33 cellular contexts compared by ENCODE assay signal in the genomic region with DNA sequence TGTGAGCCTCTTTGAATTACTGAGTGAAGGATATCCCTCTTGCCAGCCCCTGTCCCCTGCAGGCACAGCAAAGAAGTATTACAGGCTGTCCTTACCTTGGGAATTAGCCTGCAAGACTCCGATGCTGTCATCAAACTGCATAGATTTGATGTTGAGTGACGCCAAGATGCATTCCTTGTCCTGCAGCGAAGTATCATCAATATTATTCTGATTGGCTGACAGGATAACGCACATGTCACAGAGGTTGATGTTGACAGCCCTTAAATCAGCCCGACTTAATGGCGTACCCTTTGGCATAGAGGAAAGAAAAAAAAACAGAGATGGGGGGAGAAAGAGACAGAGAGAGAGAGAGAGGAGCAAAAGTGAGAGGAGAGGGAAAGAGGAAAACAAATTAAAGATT.
"Had no signal": no experiment of that assay in that cellular context is flagged by ENCODE, and none has a peak within 500 bp of the region (broad histone marks: within the 10 kb centered on the region; RNA-seq: fewer than 3 reads in every experiment).

No MANE protein-coding gene starts in this region.

- H3K27me3 Mint-ChIP-seq: activated B cell treated with CpG ODN at 0.5 μM for 24 hours; activated CD4-positive, alpha-beta T cell treated with anti-CD3 and anti-CD28 coated beads, Interleukin-2, amount 10 ng/mL, durations not matched to agents 24 days and 14 days; activated CD8-positive, alpha-beta memory T cell treated with anti-CD3 and anti-CD28 coated beads, Interleukin-2, amount 10 ng/mL, durations not matched to agents 7 days and 5 days; activated naive CD8-positive, alpha-beta T cell treated with anti-CD3 and anti-CD28 coated beads, Interleukin-2, amount 10 ng/mL, durations not matched to agents 7 days and 5 days had no signal

- H3K27me3 ChIP-seq: ascending aorta, breast epithelium, cardiac muscle cell, dorsolateral prefrontal cortex had no signal

- ATAC-seq: activated CD4-positive, alpha-beta T cell treated with anti-CD3 and anti-CD28 coated beads for 36 hours; activated CD8-positive, alpha-beta memory T cell treated with anti-CD3 and anti-CD28 coated beads, Interleukin-2, amount 10 ng/mL, durations not matched to agents 7 days and 5 days; activated CD8-positive, alpha-beta T cell treated with anti-CD3 and anti-CD28 coated beads, Interleukin-2, amount 10 ng/mL, durations not matched to agents 7 days and 5 days; activated naive CD4-positive, alpha-beta T cell treated with anti-CD3 and anti-CD28 coated beads, Interleukin-2, amount 50 U/mL, for 72 hours; esophagus mucosa; T-helper 17 cell had no signal

- H3K36me3 Mint-ChIP-seq: activated CD4-positive, alpha-beta memory T cell treated with anti-CD3 and anti-CD28 coated beads for 36 hours; activated CD8-positive, alpha-beta memory T cell treated with anti-CD3 and anti-CD28 coated beads, Interleukin-2, amount 10 ng/mL, durations not matched to agents 7 days and 5 days; activated naive CD4-positive, alpha-beta T cell treated with anti-CD3 and anti-CD28 coated beads, Interleukin-2, amount 10 ng/mL, durations not matched to agents 7 days and 5 days; activated naive CD4-positive, alpha-beta T cell treated with anti-CD3 and anti-CD28 coated beads, Interleukin-2, amount 50 U/mL, for 72 hours; activated naive CD8-positive, alpha-beta T cell treated with anti-CD3 and anti-CD28 coated beads, Interleukin-2, amount 10 ng/mL, durations not matched to agents 7 days and 5 days had no signal

- H3K4me3 ChIP-seq: ascending aorta, breast epithelium, cardiac muscle cell, coronary artery, dorsolateral prefrontal cortex had no signal

- H3K27ac ChIP-seq: ascending aorta, breast epithelium, cardiac muscle cell, coronary artery, dorsolateral prefrontal cortex, WERI-Rb-1 had no signal

- H3K4me1 Mint-ChIP-seq: activated B cell treated with CpG ODN at 0.5 μM for 24 hours; activated CD4-positive, alpha-beta T cell treated with anti-CD3 and anti-CD28 coated beads for 36 hours; activated CD4-positive, alpha-beta T cell treated with anti-CD3 and anti-CD28 coated beads, Interleukin-2, amount 10 ng/mL, durations not matched to agents 24 days and 14 days; activated CD8-positive, alpha-beta memory T cell treated with anti-CD3 and anti-CD28 coated beads, Interleukin-2, amount 10 ng/mL, durations not matched to agents 7 days and 5 days; activated naive CD4-positive, alpha-beta T cell treated with anti-CD3 and anti-CD28 coated beads, Interleukin-2, amount 10 ng/mL, durations not matched to agents 7 days and 5 days; central memory CD8-positive, alpha-beta T cell had no signal

- H3K9me3 ChIP-seq: ascending aorta, breast epithelium had no signal

- H3K36me3 ChIP-seq: breast epithelium, cardiac muscle cell, WERI-Rb-1 had no signal

- DNase-seq: activated B cell treated with CpG ODN at 0.5 μM for 24 hours; activated CD4-positive, alpha-beta memory T cell treated with anti-CD3 and anti-CD28 coated beads for 36 hours; activated CD4-positive, alpha-beta T cell treated with anti-CD3 and anti-CD28 coated beads for 36 hours; activated CD4-positive, alpha-beta T cell treated with anti-CD3 and anti-CD28 coated beads, Interleukin-2, amount 10 ng/mL, durations not matched to agents 24 days and 14 days; activated CD4-positive, CD25-positive, alpha-beta regulatory T cell treated with anti-CD3 and anti-CD28 coated beads, Interleukin-2, amount 50 U/mL, for 72 hours; activated CD8-positive, alpha-beta memory T cell treated with anti-CD3 and anti-CD28 coated beads, Interleukin-2, amount 10 ng/mL, durations not matched to agents 7 days and 5 days; activated CD8-positive, alpha-beta memory T cell treated with anti-CD3 and anti-CD28 coated beads, Interleukin-2, amount 50 U/mL, for 4 hours; activated CD8-positive, alpha-beta T cell treated with anti-CD3 and anti-CD28 coated beads, Interleukin-2, amount 10 ng/mL, durations not matched to agents 7 days and 5 days; activated gamma-delta T cell; activated naive CD4-positive, alpha-beta T cell; activated naive CD4-positive, alpha-beta T cell treated with anti-CD3 and anti-CD28 coated beads, Interleukin-2, amount 10 ng/mL, durations not matched to agents 7 days and 5 days; activated naive CD8-positive, alpha-beta T cell treated with anti-CD3 and anti-CD28 coated beads, Interleukin-2, amount 10 ng/mL, durations not matched to agents 7 days and 5 days; activated T-cell treated with anti-CD3 and anti-CD28 coated beads, Interleukin-2, amount 50 U/mL, for 1 hour; activated T-cell treated with anti-CD3 and anti-CD28 coated beads, Interleukin-2, amount 50 U/mL, for 48 hours; dorsolateral prefrontal cortex; effector memory CD4-positive, alpha-beta T cell; endodermal cell; foreskin fibroblast; head of caudate nucleus; T-helper 1 cell; T-helper 17 cell; T1000; WERI-Rb-1 had no signal

- H3K27ac Mint-ChIP-seq: activated B cell treated with CpG ODN at 0.5 μM for 24 hours; activated CD4-positive, alpha-beta memory T cell treated with anti-CD3 and anti-CD28 coated beads for 36 hours; activated CD4-positive, alpha-beta T cell treated with anti-CD3 and anti-CD28 coated beads for 36 hours; activated CD4-positive, alpha-beta T cell treated with anti-CD3 and anti-CD28 coated beads, Interleukin-2, amount 10 ng/mL, durations not matched to agents 24 days and 14 days; activated CD8-positive, alpha-beta memory T cell treated with anti-CD3 and anti-CD28 coated beads, Interleukin-2, amount 10 ng/mL, durations not matched to agents 7 days and 5 days; activated CD8-positive, alpha-beta T cell treated with anti-CD3 and anti-CD28 coated beads, Interleukin-2, amount 10 ng/mL, durations not matched to agents 7 days and 5 days; activated naive CD4-positive, alpha-beta T cell treated with anti-CD3 and anti-CD28 coated beads, Interleukin-2, amount 10 ng/mL, durations not matched to agents 7 days and 5 days; activated naive CD4-positive, alpha-beta T cell treated with anti-CD3 and anti-CD28 coated beads, Interleukin-2, amount 50 U/mL, for 72 hours; activated naive CD8-positive, alpha-beta T cell treated with anti-CD3 and anti-CD28 coated beads, Interleukin-2, amount 10 ng/mL, durations not matched to agents 7 days and 5 days; dendritic cell treated with granulocyte-macrophage colony-stimulating factor and Interleukin-4, amounts not matched to agents 40 ng/mL and 50 ng/mL, for 4 days; endodermal cell; T-helper 17 cell; T-helper 2 cell treated with Interferon-gamma antibody and Interleukin-4, amounts not matched to agents 5 μg/mL and 100 μg/mL, for 36 hours had no signal

- H3K4me1 ChIP-seq: ascending aorta, breast epithelium had no signal

- H3K4me3 Mint-ChIP-seq: activated B cell treated with CpG ODN at 0.5 μM for 24 hours; activated CD4-positive, alpha-beta memory T cell treated with anti-CD3 and anti-CD28 coated beads for 36 hours; activated CD4-positive, alpha-beta T cell treated with anti-CD3 and anti-CD28 coated beads for 36 hours; activated CD4-positive, alpha-beta T cell treated with anti-CD3 and anti-CD28 coated beads, Interleukin-2, amount 10 ng/mL, durations not matched to agents 24 days and 14 days; activated CD8-positive, alpha-beta memory T cell treated with anti-CD3 and anti-CD28 coated beads, Interleukin-2, amount 10 ng/mL, durations not matched to agents 7 days and 5 days; activated CD8-positive, alpha-beta T cell treated with anti-CD3 and anti-CD28 coated beads, Interleukin-2, amount 10 ng/mL, durations not matched to agents 7 days and 5 days; activated naive CD4-positive, alpha-beta T cell treated with anti-CD3 and anti-CD28 coated beads, Interleukin-2, amount 10 ng/mL, durations not matched to agents 7 days and 5 days; activated naive CD8-positive, alpha-beta T cell treated with anti-CD3 and anti-CD28 coated beads, Interleukin-2, amount 10 ng/mL, durations not matched to agents 7 days and 5 days; brain; central memory CD8-positive, alpha-beta T cell; dendritic cell treated with granulocyte-macrophage colony-stimulating factor and Interleukin-4, amounts not matched to agents 40 ng/mL and 50 ng/mL, for 4 days; endodermal cell; T-helper 17 cell; T-helper 2 cell treated with Interferon-gamma antibody and Interleukin-4, amounts not matched to agents 5 μg/mL and 100 μg/mL, for 36 hours had no signal

- H3K9me3 Mint-ChIP-seq: activated B cell treated with CpG ODN at 0.5 μM for 24 hours; activated CD4-positive, alpha-beta memory T cell treated with anti-CD3 and anti-CD28 coated beads for 36 hours; activated CD4-positive, alpha-beta T cell treated with anti-CD3 and anti-CD28 coated beads, Interleukin-2, amount 10 ng/mL, durations not matched to agents 24 days and 14 days; activated naive CD4-positive, alpha-beta T cell treated with anti-CD3 and anti-CD28 coated beads, Interleukin-2, amount 10 ng/mL, durations not matched to agents 7 days and 5 days; activated naive CD8-positive, alpha-beta T cell treated with anti-CD3 and anti-CD28 coated beads, Interleukin-2, amount 10 ng/mL, durations not matched to agents 7 days and 5 days; brain; central memory CD8-positive, alpha-beta T cell; dendritic cell treated with granulocyte-macrophage colony-stimulating factor and Interleukin-4, amounts not matched to agents 40 ng/mL and 50 ng/mL, for 4 days; endodermal cell; T-helper 2 cell treated with Interferon-gamma antibody and Interleukin-4, amounts not matched to agents 5 μg/mL and 100 μg/mL, for 36 hours had no signal
